Comparison of ENCODE assay signal across 1 cellular context in genomic region chr19:41922585-41922984, GRCh38.
A peak's percentile ranks its signal among the peaks of the same experiment; 100 is the strongest.
TF ChIP-seq lines count a peak whose summit lies in the region.

No MANE protein-coding gene starts in this region.

TF ChIP-seq in K562, 482 proteins besides CTCF, POLR2A, EP300 and RAD21:
- TF ChIP-seq MEIS2 (IDR thresholded peaks at IDR 0.05; ENCODE audit: partially characterized antibody) (peak; percentile 25), ARID1B (IDR thresholded peaks at IDR 0.05) (no peak)
